26 cellular contexts compared by ENCODE assay signal in genomic region chr3:102304550-102304949, GRCh38.
"Had no signal": no experiment of that assay in that cellular context is flagged by ENCODE, and none has a peak within 500 bp of the region (broad histone marks: within the 10 kb centered on the region; RNA-seq: fewer than 3 reads in every experiment).

No MANE protein-coding gene starts in this region.

- H3K4me3 ChIP-seq: neural progenitor cell, ovary, psoas muscle, suprapubic skin, testis, tibial artery, transverse colon, upper lobe of right lung, vagina had no signal

- ATAC-seq: naive thymus-derived CD4-positive, alpha-beta T cell; natural killer cell; psoas muscle; right cardiac atrium; sciatic nerve; stimulated activated effector memory CD8-positive, alpha-beta T cell treated with anti-CD3 and anti-CD28 coated beads, Interleukin-12 subunit alpha, Interleukin-12 subunit beta, amount 100 ng/mL, for 72 hours; stimulated activated naive B cell treated with anti-CD40 and anti-IgM and Interleukin-4, amounts not matched to agents 10 μg/mL and 1 μg/mL and 100 μg/mL, for 72 hours; stimulated activated naive CD8-positive, alpha-beta T cell treated with anti-CD3 and anti-CD28 coated beads, Interleukin-15, amount 100 ng/mL, for 72 hours; stimulated activated naive CD8-positive, alpha-beta T cell treated with anti-CD3 and anti-CD28 coated beads, Interleukin-15, Interleukin-2, amounts not matched to agents 100 U/mL and 50 U/mL, for 24 hours; upper lobe of right lung had no signal

- H3K79me2 ChIP-seq: parathyroid adenoma had no signal

- H3K9ac ChIP-seq: neural progenitor cell, parathyroid adenoma had no signal

- H3K9me3 ChIP-seq: ovary, psoas muscle, suprapubic skin, testis, tibial artery, transverse colon, upper lobe of right lung, vagina had no signal

- H3K27ac ChIP-seq: neural progenitor cell, ovary, parathyroid adenoma, psoas muscle, suprapubic skin, testis, tibial artery, transverse colon, upper lobe of right lung, vagina had no signal

- H3K4me1 ChIP-seq: parathyroid adenoma, psoas muscle, suprapubic skin, testis, tibial artery, transverse colon, upper lobe of right lung, vagina had no signal

- H2AFZ ChIP-seq: neural progenitor cell, parathyroid adenoma had no signal

- FAIRE-seq: small intestine had no signal

- H3K4me2 ChIP-seq: neural progenitor cell had no signal

- H3K27me3 ChIP-seq: neural progenitor cell, ovary, suprapubic skin, testis, tibial artery, transverse colon, upper lobe of right lung, vagina had no signal

- DNase-seq: naive thymus-derived CD4-positive, alpha-beta T cell; natural killer cell; occipital lobe; ovary; posterior cingulate gyrus; psoas muscle; right cardiac atrium; small intestine; stimulated activated CD4-positive, alpha-beta T cell treated with anti-CD3 and anti-CD28 coated beads, Interleukin-15, amount 100 ng/mL, for 24 hours; stimulated activated CD4-positive, alpha-beta T cell treated with anti-CD3 and anti-CD28 coated beads, Interleukin-2, amount 100 ng/mL, for 24 hours; stimulated activated CD4-positive, alpha-beta T cell treated with anti-CD3 and anti-CD28 coated beads, Interleukin-2, amount 100 ng/mL, for 48 hours; stimulated activated CD4-positive, alpha-beta T cell treated with anti-CD3 and anti-CD28 coated beads, Interleukin-4, amount 100 ng/mL, for 24 hours; stimulated activated naive B cell treated with anti-CD40 and anti-IgM and Interleukin-4, amounts not matched to agents 10 μg/mL and 1 μg/mL and 100 μg/mL, for 72 hours; stimulated activated naive CD8-positive, alpha-beta T cell treated with anti-CD3 and anti-CD28 coated beads, Interleukin-15, amount 100 ng/mL, for 72 hours; stimulated activated naive CD8-positive, alpha-beta T cell treated with anti-CD3 and anti-CD28 coated beads, Interleukin-15, Interleukin-2, amounts not matched to agents 100 U/mL and 50 U/mL, for 24 hours; substantia nigra; testis; tibial artery; transverse colon; upper lobe of right lung had no signal

- H3K36me3 ChIP-seq: neural progenitor cell, ovary, suprapubic skin, tibial artery, transverse colon, upper lobe of right lung, vagina had no signal
